ENCODE assay signal across 8 cellular contexts in the genomic region with DNA sequence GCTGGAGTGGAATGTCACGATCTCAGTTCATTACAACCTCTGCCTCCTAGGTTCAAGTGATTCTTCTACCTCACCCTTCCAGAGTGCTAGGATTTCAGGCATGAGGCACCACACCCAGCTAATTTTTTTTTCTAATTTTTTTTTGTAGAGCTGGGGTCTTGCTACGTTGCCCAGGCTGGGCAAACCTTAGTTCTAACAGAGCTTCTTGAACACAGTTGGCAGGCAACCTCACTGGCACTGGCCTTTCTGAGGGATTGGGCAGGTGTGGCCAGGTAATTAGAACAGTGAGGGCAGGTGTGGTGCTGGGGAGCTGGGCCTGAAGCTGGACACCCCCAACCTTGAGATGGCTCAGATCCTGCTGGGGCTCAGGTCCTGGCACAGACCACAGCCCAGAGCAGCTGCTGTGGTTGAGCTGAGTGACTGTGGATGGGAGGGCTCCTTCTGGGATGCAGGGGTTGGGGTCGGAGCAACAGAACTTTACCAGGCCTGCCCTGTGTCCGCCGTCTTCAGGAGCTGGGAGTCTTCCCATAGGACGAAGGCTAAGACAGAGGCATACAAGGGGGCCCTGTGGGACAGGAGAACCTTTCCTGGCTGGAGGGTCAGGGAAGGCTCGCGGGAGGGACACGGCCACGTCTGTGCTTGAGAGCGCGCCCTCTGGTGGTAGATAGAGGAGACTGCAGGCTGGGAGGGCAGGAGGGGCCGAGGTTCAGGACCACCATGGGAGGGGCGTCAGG. TPM values are rescaled to one million over a fixed set of nuclear protein-coding genes. Genes with fewer than 3 reads are reported as not detected.
DNase-seq lines count a peak whose midpoint lies in the region; ATAC-seq and TF ChIP-seq lines count a peak whose summit lies in the region.

No MANE protein-coding gene starts in this region.

- in situ Hi-C loops in G401 (cut with HindIII; ENCODE audit: low sequenced_read_pairs) = no loop called here

- H3K36me3 ChIP-seq in NT2/D1 (ENCODE audit: insufficient read depth, insufficient read length, low read length) (peaks cover 8% of the 10 kb centered on the region), left ventricle myocardium inferior (no peaks in the 10 kb centered on the region)

- peaks cover 14% of the 10 kb centered on the region for H3K4me1 ChIP-seq in NT2/D1 (ENCODE audit: insufficient read depth, insufficient read length)
- H3K4me1 ChIP-seq in left ventricle myocardium inferior = no peaks in the 10 kb centered on the region

- H3K4me3 ChIP-seq in NT2/D1 (ENCODE audit: insufficient read length, low read depth) = no peak overlapping the region
- no peak overlapping the region for H3K4me3 ChIP-seq in left ventricle myocardium inferior

- DNase-seq in G401 (ENCODE audit: low spot score) (peak; percentile 45), NT2/D1 (ENCODE audit: low read depth, low spot score) (peak; percentile 82), left ventricle myocardium inferior (peak; percentile 22), A172 (ENCODE audit: low spot score) (no peak), GDM1 (lab: John Stamatoyannopoulos, UW) (no peak)
- peak; percentile 76 for DNase-seq in activated effector memory CD4-positive, alpha-beta T cell treated with anti-CD3 and anti-CD28 coated beads, Interleukin-2, amount 50 U/mL, for 16 hours
- peak; percentile 41 to 45 for DNase-seq in stimulated activated CD4-positive, alpha-beta T cell treated with anti-CD3 and anti-CD28 coated beads, Interleukin-2, amount 100 ng/mL, for 24 hours

- intact Hi-C loops in left ventricle myocardium inferior (cut with micrococcal nuclease) = no loop called here

- H3K27ac ChIP-seq in left ventricle myocardium inferior (replicated peaks) = no peak overlapping the region

- ATAC-seq in GM21367 (IDR thresholded peaks at IDR 0.05; ENCODE audit: unreplicated experiment) = no peak

- H3K27me3 ChIP-seq in NT2/D1 (ENCODE audit: insufficient read depth, insufficient read length) (no peaks in the 10 kb centered on the region), left ventricle myocardium inferior (ENCODE audit: low read depth) (peaks cover 52% of the 10 kb centered on the region)

- H3K9ac ChIP-seq in NT2/D1 (ENCODE audit: insufficient read length, low read depth) = no peak overlapping the region

- H3K9me3 ChIP-seq in NT2/D1 (ENCODE audit: insufficient read depth, low read length) (peaks cover 23% of the 10 kb centered on the region; the same call in 1 of the 2 replicates), left ventricle myocardium inferior (replicated peaks) (peaks cover 27% of the 10 kb centered on the region)

- TF ChIP-seq CTCF in left ventricle myocardium inferior (IDR thresholded peaks at IDR 0.05; ENCODE audit: borderline replicate concordance) = peak; percentile 83

RNA-seq across cellular contexts. Expression of a gene that starts 48.2 kb away (rescaled TPM):
- 104 and 109 TPM in 2 replicates for total RNA-seq in G401 (2014; rRNA removed; shearing (Covaris generic))
- not detected for total RNA-seq in left ventricle myocardium inferior
- not detected in 2 replicates for total RNA-seq in A172 (2014; rRNA removed; shearing (Covaris generic))

Comparison
In these comparisons a context has a peak if more than half of its experiments do, and no peak if none do; other contexts are left out.
1. DNase-seq: peak in G401 (single experiment), NT2/D1 (single experiment), activated effector memory CD4-positive, alpha-beta T cell treated with anti-CD3 and anti-CD28 coated beads, Interleukin-2, amount 50 U/mL, for 16 hours (single experiment), left ventricle myocardium inferior (single experiment) and stimulated activated CD4-positive, alpha-beta T cell treated with anti-CD3 and anti-CD28 coated beads, Interleukin-2, amount 100 ng/mL, for 24 hours (2 of 2); none in A172 (single experiment) and GDM1 (single experiment).
2. RNA of a gene that starts 48.2 kb away (total RNA-seq): 104 to 109 TPM in G401; not detected in left ventricle myocardium inferior (single experiment) and not detected in A172; every median in the first group is over 10 times any median in the second.